In genomic region chrX:16892504-16893362, GRCh38 we compare ENCODE assay signal across 8 cellular contexts. TPM values are rescaled to one million over a fixed set of nuclear protein-coding genes. Genes with fewer than 3 reads are reported as not detected.
A peak's percentile ranks its signal among the peaks of the same experiment; 100 is the strongest.
DNase-seq lines count a peak whose midpoint lies in the region; ATAC-seq and TF ChIP-seq lines count a peak whose summit lies in the region.

No MANE protein-coding gene starts in this region.

- no peaks in the 10 kb centered on the region for H3K4me1 ChIP-seq in lung (ENCODE audit: control insufficient read depth in 2 of 2, insufficient read depth in 2 of 2, low read length in 2 of 2)

- H3K4me3 ChIP-seq in lung, result no peak overlapping the region

- no peak overlapping the region for H3K4me3 Mint-ChIP-seq in activated CD4-positive, alpha-beta T cell treated with anti-CD3 and anti-CD28 coated beads, Interleukin-2, amount 10 ng/mL, durations not matched to agents 24 days and 14 days

- H3K36me3 Mint-ChIP-seq in activated CD4-positive, alpha-beta T cell treated with anti-CD3 and anti-CD28 coated beads, Interleukin-2, amount 10 ng/mL, durations not matched to agents 24 days and 14 days (ENCODE audit: low read depth), result no peaks in the 10 kb centered on the region

- WGBS in lung, 2 donors, result 13 to 15% methylated on average over 9 of the region's 9 CpGs

- intact Hi-C loops in activated CD4-positive, alpha-beta T cell treated with anti-CD3 and anti-CD28 coated beads, Interleukin-2, amount 10 ng/mL, durations not matched to agents 24 days and 14 days (cut with micrococcal nuclease), result loop anchor here (2.0 kb wide), 1 partner anchor 66 kb away; no protein-coding TSS in a partner anchor

- no peak overlapping the region for H3K27ac Mint-ChIP-seq in activated CD4-positive, alpha-beta T cell treated with anti-CD3 and anti-CD28 coated beads, Interleukin-2, amount 10 ng/mL, durations not matched to agents 24 days and 14 days

- H3K27me3 Mint-ChIP-seq in activated CD4-positive, alpha-beta T cell treated with anti-CD3 and anti-CD28 coated beads, Interleukin-2, amount 10 ng/mL, durations not matched to agents 24 days and 14 days, result peaks cover 3% of the 10 kb centered on the region

- H3K4me1 Mint-ChIP-seq in activated CD4-positive, alpha-beta T cell treated with anti-CD3 and anti-CD28 coated beads, Interleukin-2, amount 10 ng/mL, durations not matched to agents 24 days and 14 days, result peaks cover 14% of the 10 kb centered on the region

- ATAC-seq in GM19023 (IDR thresholded peaks at IDR 0.05; ENCODE audit: unreplicated experiment) (peak; percentile 83), HG03571 (IDR thresholded peaks at IDR 0.05; ENCODE audit: unreplicated experiment) (peak; percentile 53), lung (ENCODE audit: insufficient read depth, low FRiP score) (peak; percentile 91)

- DNase-seq in AG09319 (ENCODE audit: extremely low read depth, low read depth) (peak; percentile 53), NCI-H748 (lab: John Stamatoyannopoulos, UW; ENCODE audit: unreplicated experiment) (peak; percentile 83), lung (ENCODE audit: low spot score) (peak; percentile 74)
- peak; percentile 86 for DNase-seq in activated CD4-positive, alpha-beta T cell treated with anti-CD3 and anti-CD28 coated beads, Interleukin-2, amount 10 ng/mL, durations not matched to agents 24 days and 14 days
- peak; percentile 47 for DNase-seq in effector CD4-positive, alpha-beta T cell
- peak; percentile 3 to 60 (median 39) for DNase-seq in stimulated activated naive CD4-positive, alpha-beta T cell (lab: John Stamatoyannopoulos, UW)

- no peaks in the 10 kb centered on the region for H3K9me3 Mint-ChIP-seq in activated CD4-positive, alpha-beta T cell treated with anti-CD3 and anti-CD28 coated beads, Interleukin-2, amount 10 ng/mL, durations not matched to agents 24 days and 14 days

- no peak overlapping the region for H3K27ac ChIP-seq in lung (ENCODE audit: low read depth in 1 of 2, low read length in 1 of 2)

- peaks cover 2% of the 10 kb centered on the region for H3K27me3 ChIP-seq in lung (ENCODE audit: control insufficient read depth, insufficient read depth)

- TF ChIP-seq CTCF in AG09319 (IDR thresholded peaks at IDR 0.05; ENCODE audit: low read depth, low read length) (peak; percentile 95), lung (IDR thresholded peaks at IDR 0.05; ENCODE audit: control extremely low read depth, extremely low read depth) (peak; percentile 78)

- peaks cover 0 to 2% of the 10 kb centered on the region in 2 donors for H3K9me3 ChIP-seq in lung (ENCODE audit: control insufficient read depth in 2 of 2, insufficient read depth in 1 of 2, low read length in 1 of 2)

- no peaks in the 10 kb centered on the region for H3K36me3 ChIP-seq in lung (ENCODE audit: control insufficient read depth in 2 of 2, insufficient read depth in 2 of 2, low read length in 2 of 2)

RNA-seq across cellular contexts. Expression of gene RBBP7, which starts 22.6 kb away (rescaled TPM):
- total RNA-seq in activated CD4-positive, alpha-beta T cell treated with anti-CD3 and anti-CD28 coated beads, Interleukin-2, amount 10 ng/mL, durations not matched to agents 24 days and 14 days, result 136 and 137 TPM in 2 replicates
- total RNA-seq in lung, result 10 to 100 TPM; 82.8 to 84.6 TPM
- polyA plus RNA-seq in lung, result 100 to 1,000 TPM in 1 of 2 donors, 10 to 100 TPM in 1; 52.3 to 117 TPM

RNA-seq across cellular contexts. Expression of gene REPS2, which starts 53.7 kb away (rescaled TPM):
- not detected in 2 replicates for total RNA-seq in activated CD4-positive, alpha-beta T cell treated with anti-CD3 and anti-CD28 coated beads, Interleukin-2, amount 10 ng/mL, durations not matched to agents 24 days and 14 days
- total RNA-seq in lung, result 10 to 100 TPM; 11.3 to 18.4 TPM
- polyA plus RNA-seq in lung, result 10 to 100 TPM in 1 of 2 donors, 1 to 10 TPM in 1; 8.0 to 12.0 TPM

Comparison
In these comparisons a context has a peak if more than half of its experiments do, and no peak if none do; other contexts are left out.
1. RNA of gene REPS2, which starts 53.7 kb away (total RNA-seq): 11.3 to 18.4 TPM in lung; not detected in activated CD4-positive, alpha-beta T cell treated with anti-CD3 and anti-CD28 coated beads, Interleukin-2, amount 10 ng/mL, durations not matched to agents 24 days and 14 days; every median in the first group is over 10 times any median in the second.
2. Peak in every context shown above with its lines, with median percentiles within 50 percentile points of each other: DNase-seq and ATAC-seq.